In genomic region chr1:117128323-117129079, GRCh38 we compare ENCODE assay signal across 8 cellular contexts. TPM values are rescaled to one million over a fixed set of nuclear protein-coding genes. Genes with fewer than 3 reads are reported as not detected.
A peak's percentile ranks its signal among the peaks of the same experiment; 100 is the strongest.
DNase-seq lines count a peak whose midpoint lies in the region; ATAC-seq and TF ChIP-seq lines count a peak whose summit lies in the region.

No MANE protein-coding gene starts in this region.

- intact Hi-C loops in HCT116 (cut with micrococcal nuclease), result loop anchor here (1.0 to 10.0 kb wide), 3 partner anchors 61 to 626 kb away; no protein-coding TSS in a partner anchor
- intact Hi-C loops in PC-9 (cut with micrococcal nuclease; ENCODE audit: unreplicated experiment), result loop anchor here (1.0 to 10.0 kb wide), 4 partner anchors 60 to 236 kb away; partner anchors contain the start of gene MAN1A2
- intact Hi-C loops in esophagus squamous epithelium (cut with DNase I), result loop anchor here (10.0 kb wide), 1 partner anchor 64 kb away; the partner anchor contains the start of gene TTF2

- H3K36me3 ChIP-seq in HCT116 (ENCODE audit: control insufficient read depth in 1 of 2, insufficient read depth in 2 of 2, low read length in 2 of 2) (no peaks in the 10 kb centered on the region), PC-9 (ENCODE audit: low read depth) (no peaks in the 10 kb centered on the region), esophagus squamous epithelium (no peaks in the 10 kb centered on the region), neuron (ENCODE audit: insufficient read depth, low read length) (no peaks in the 10 kb centered on the region)

- H3K9me2 ChIP-seq in HCT116 (ENCODE audit: insufficient read depth), result no peaks in the 10 kb centered on the region
- no peaks in the 10 kb centered on the region for H3K9me2 ChIP-seq in PC-9 (ENCODE audit: insufficient read depth)

- H3K4me1 ChIP-seq in HCT116 (ENCODE audit: control insufficient read depth in 1 of 2, insufficient read depth in 2 of 2, low read length in 2 of 2) (0 out of 4 replicates have a peak, but pooled peaks cover 0 to 2% of the 10 kb centered on the region in 2 experiments), PC-9 (replicated peaks; ENCODE audit: insufficient read depth) (peaks cover 14% of the 10 kb centered on the region; the same call in 1 of the 2 replicates), esophagus squamous epithelium (peaks cover 0 to 3% (median 0%) of the 10 kb centered on the region in 3 donors), neuron (ENCODE audit: insufficient read depth, low read length) (peaks cover 8% of the 10 kb centered on the region)

- 22 to 27% methylated on average over 5 of the region's 5 CpGs for WGBS in esophagus squamous epithelium, 2 donors

- TF ChIP-seq RAD21 in HCT116 (IDR thresholded peaks at IDR 0.05; ENCODE audit: low read depth), result peak; percentile 64

- no peak overlapping the region for H3K4me3 ChIP-seq in HCT116 (replicated peaks in 1 of 2; ENCODE audit: low read depth in 1 of 2, low read length in 2 of 2)
- H3K4me3 ChIP-seq in PC-9, result no peak overlapping the region
- no peak overlapping the region for H3K4me3 ChIP-seq in esophagus squamous epithelium
- H3K4me3 ChIP-seq in neuron (ENCODE audit: low read length), result no peak overlapping the region

- no peaks in the 10 kb centered on the region for H3K79me2 ChIP-seq in HCT116 (ENCODE audit: insufficient read depth, low read length)
- no peaks in the 10 kb centered on the region for H3K79me2 ChIP-seq in PC-9 (ENCODE audit: low read depth)

- DNase-seq in HCT116 (ENCODE audit: low read depth, low spot score) (peak; percentile 33), PC-9 (peak in 1 of 2 experiments; percentile 47), esophagus squamous epithelium (lab: John Stamatoyannopoulos, UW) (no peak), iPS-NIHi7 (ENCODE audit: extremely low spot score) (no peak)

- H3K27me3 ChIP-seq in HCT116 (ENCODE audit: insufficient read depth, low read length), result peaks cover 9% of the 10 kb centered on the region; the same call in 1 of the 2 replicates
- H3K27me3 ChIP-seq in PC-9 (ENCODE audit: insufficient read depth, low read depth), result no peaks in the 10 kb centered on the region
- H3K27me3 ChIP-seq in esophagus squamous epithelium, result no peaks in the 10 kb centered on the region
- no peaks in the 10 kb centered on the region for H3K27me3 ChIP-seq in neuron (ENCODE audit: insufficient read depth, low read length)

- H3K27ac ChIP-seq in C4-2B (no peak overlapping the region; the same call in 1 of the 2 replicates), HCT116 (ENCODE audit: low read depth, low read length) (no peak overlapping the region), PC-9 (no peak overlapping the region), esophagus squamous epithelium (no peak overlapping the region)

- BruUV-seq in HCT116 (replicated peaks; lab: Mats Ljungman, UMichigan), result no TSS peak
- BruUV-seq in PC-9 (replicated peaks; lab: Mats Ljungman, UMichigan), result no TSS peak

- CTCF ChIA-PET in HCT116 (lab: Charles Lee) (interaction anchor here (0.7 to 3.7 kb wide), 24 partner anchors 9 to 626 kb away, joined by 3 to 32 read pairs (median 4); partner anchors contain the start of gene TTF2), PC-9 (lab: Charles Lee) (interaction anchor here (0.7 to 2.7 kb wide), 10 partner anchors 18 to 432 kb away, joined by 3 to 22 read pairs (median 4); partner anchors contain the start of gene TTF2)

- H2AFZ ChIP-seq in HCT116 (ENCODE audit: low read depth, low read length, poor library complexity, severe bottlenecking) (peak overlapping the region; percentile 96), PC-9 (peak overlapping the region; percentile 0; the same call in 1 of the 2 replicates), neuron (ENCODE audit: low read depth, low read length) (peak overlapping the region; percentile 87)

- RAD21 ChIA-PET in HCT116 (lab: Charles Lee; ENCODE audit: low non-redundant PET in 1 of 2, low total read pairs in 2 of 2, uncharacterized antibody in 2 of 2, unreplicated experiment in 2 of 2), result interaction anchor here (0.6 to 1.7 kb wide), 4 partner anchors 53 to 156 kb away, joined by 3 to 10 read pairs (median 5); no protein-coding TSS in a partner anchor

- TF ChIP-seq POLR2A in HCT116 (IDR thresholded peaks at IDR 0.05; ENCODE audit: borderline replicate concordance, extremely low read depth, insufficient read depth, insufficient read length) (no peak), esophagus squamous epithelium (IDR thresholded peaks at IDR 0.05) (no peak)

- POLR2A ChIA-PET in HCT116 (lab: Charles Lee), result interaction anchor here (0.9 to 1.2 kb wide), 4 partner anchors 9 to 51 kb away, joined by 3 to 5 read pairs (median 4); no protein-coding TSS in a partner anchor
- POLR2A ChIA-PET in PC-9 (lab: Charles Lee; ENCODE audit: unreplicated experiment), result interaction anchor here (0.5 to 0.7 kb wide), 8 partner anchors 12 to 348 kb away, joined by 3 to 8 read pairs (median 4); partner anchors contain the start of gene VTCN1

- TF ChIP-seq CTCF in C4-2B (conservative IDR thresholded peaks at IDR 0.05) (peak; percentile 83), HCT116 (IDR thresholded peaks at IDR 0.05 in 2 of 3, conservative IDR thresholded peaks at IDR 0.05 in 1 of 3; ENCODE audit: borderline replicate concordance in 1 of 3, insufficient read depth in 1 of 3, low read depth in 2 of 3, low read length in 2 of 3) (peak; percentile 38 to 69 (median 63)), PC-9 (conservative IDR thresholded peaks at IDR 0.05) (peak; percentile 82), esophagus squamous epithelium (IDR thresholded peaks at IDR 0.05) (peak in 5 of 6 experiments; percentile 26 to 64 (median 41))

- no peaks in the 10 kb centered on the region for H4K20me1 ChIP-seq in HCT116 (ENCODE audit: insufficient read depth)
- no peaks in the 10 kb centered on the region for H4K20me1 ChIP-seq in PC-9 (ENCODE audit: insufficient read depth)

- H3K9me3 ChIP-seq in HCT116 (ENCODE audit: control insufficient read depth in 1 of 2, insufficient read depth in 1 of 2, low read depth in 1 of 2, low read length in 2 of 2) (no peaks in the 10 kb centered on the region), PC-9 (ENCODE audit: insufficient read depth, low read depth) (no peaks in the 10 kb centered on the region), esophagus squamous epithelium (no peaks in the 10 kb centered on the region), neuron (ENCODE audit: low read length) (no peaks in the 10 kb centered on the region)

- H3K9ac ChIP-seq in HCT116 (ENCODE audit: low read length), result no peak overlapping the region

- H3F3A ChIP-seq in PC-9 (ENCODE audit: insufficient read depth, low read depth), result no peaks in the 10 kb centered on the region

- peak overlapping the region; percentile 26; the same call in 1 of the 2 replicates for H3K4me2 ChIP-seq in HCT116 (ENCODE audit: low read length)
- no peak overlapping the region for H3K4me2 ChIP-seq in PC-9

- ATAC-seq in HCT116 (peak; percentile 91), GM19455 (IDR thresholded peaks at IDR 0.05; ENCODE audit: unreplicated experiment) (no peak), HG03469 (IDR thresholded peaks at IDR 0.05; ENCODE audit: unreplicated experiment) (no peak)

TF ChIP-seq in HCT116, 20 proteins besides CTCF, POLR2A, EP300 and RAD21 (continues in another document):
- TF ChIP-seq YY1 (IDR thresholded peaks at IDR 0.05; ENCODE audit: extremely low read depth, insufficient replicate concordance, low read depth, low read length) (no peak), ZBTB33 (IDR thresholded peaks at IDR 0.05; ENCODE audit: extremely low read depth, insufficient replicate concordance, low read length) (no peak), REST (IDR thresholded peaks at IDR 0.05; ENCODE audit: low read depth) (no peak), ZFX (IDR thresholded peaks at IDR 0.05) (no peak)
- TF ChIP-seq, protein P1, sequence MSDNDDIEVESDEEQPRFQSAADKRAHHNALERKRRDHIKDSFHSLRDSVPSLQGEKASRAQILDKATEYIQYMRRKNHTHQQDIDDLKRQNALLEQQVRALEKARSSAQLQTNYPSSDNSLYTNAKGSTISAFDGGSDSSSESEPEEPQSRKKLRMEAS (IDR thresholded peaks at IDR 0.05), result no peak

RNA-seq across cellular contexts. Expression of gene TRIM45, which starts 7.0 kb away (rescaled TPM):
- total RNA-seq in HCT116 (2021; ENCODE audit: unreplicated experiment) (3.5 TPM), PC-9 (2021) (10.0 and 10.2 TPM in 2 replicates), esophagus squamous epithelium (1 to 10 TPM in 1 of 4 donors, under 1 TPM in 3; 0.38 to 1.1 (median 0.60) TPM)
- 4.0 TPM in 2 replicates for polyA plus RNA-seq in HCT116 (2012)

Comparison
In these comparisons a context has a peak if more than half of its experiments do, and no peak if none do; other contexts are left out.
1. H2AFZ ChIP-seq: peak in every context shown above with its lines; median percentile 96 in HCT116; 87 in neuron; 0 in PC-9.